ENCODE assay signal across 16 cellular contexts in genomic region chr13:46544208-46544607, GRCh38. TPM values are rescaled to one million over a fixed set of nuclear protein-coding genes. Genes with fewer than 3 reads are reported as not detected.
DNase-seq lines count a peak whose midpoint lies in the region; ATAC-seq and TF ChIP-seq lines count a peak whose summit lies in the region.
"Had no signal": no experiment of that assay in that cellular context is flagged by ENCODE, and none has a peak within 500 bp of the region (broad histone marks: within the 10 kb centered on the region; RNA-seq: fewer than 3 reads in every experiment).

No MANE protein-coding gene starts in this region.

- H3K4me1 ChIP-seq in OCI-LY3 (ENCODE audit: low read length) (peaks cover 43% of the 10 kb centered on the region), adrenal gland (replicated peaks in 1 of 2) (no peaks in the 10 kb centered on the region)

- peak overlapping the region; percentile 39; the same call in 1 of the 2 replicates for H2AFZ ChIP-seq in OCI-LY3 (ENCODE audit: low read depth, low read length)

- no peak for DNase-seq in HCEC 1CT
- no peak for DNase-seq in adrenal gland
- DNase-seq in globus pallidus (ENCODE audit: low spot score): no peak
- no peak for DNase-seq in HPDE6-E6E7 (ENCODE audit: extremely low spot score)
- DNase-seq: activated CD4-positive, alpha-beta T cell treated with anti-CD3 and anti-CD28 coated beads for 36 hours; Karpas-422; NCI-H2029; NCI-H774 had no signal

- H3K27ac ChIP-seq in OCI-LY3 (ENCODE audit: low read length) (no peak overlapping the region), adrenal gland (no peak overlapping the region)
- H3K27ac ChIP-seq: BLaER1, neutrophil had no signal

- intact Hi-C loops in adrenal gland (cut with DNase I): no loop called here

- H4K20me1 ChIP-seq in OCI-LY3 (ENCODE audit: insufficient read depth, low read length): no peaks in the 10 kb centered on the region
- H4K20me1 ChIP-seq: BLaER1 had no signal

- H3K79me2 ChIP-seq in OCI-LY3 (ENCODE audit: low read length): no peaks in the 10 kb centered on the region

- H3K36me3 ChIP-seq in OCI-LY3 (replicated peaks; ENCODE audit: low read depth, low read length) (no peaks in the 10 kb centered on the region), adrenal gland (replicated peaks in 1 of 2) (no peaks in the 10 kb centered on the region)
- H3K36me3 ChIP-seq: BLaER1, neutrophil had no signal

- no peak overlapping the region for H3K4me3 ChIP-seq in OCI-LY3 (ENCODE audit: low read length)
- no peak overlapping the region for H3K4me3 ChIP-seq in adrenal gland
- H3K4me3 ChIP-seq: BLaER1, lung had no signal

- WGBS in adrenal gland, 4 donors: 92 to 93% (median 92%) methylated on average over 2 of the region's 2 CpGs; no CpG with 5 or more reads in 1 of the 4 donors

- H3K27me3 ChIP-seq in OCI-LY3 (ENCODE audit: low read depth, low read length): no peaks in the 10 kb centered on the region
- no peaks in the 10 kb centered on the region for H3K27me3 ChIP-seq in adrenal gland
- H3K27me3 ChIP-seq: BLaER1, neutrophil had no signal

- H3K9me3 ChIP-seq in OCI-LY3 (ENCODE audit: insufficient read depth, low read length) (no peaks in the 10 kb centered on the region), adrenal gland (replicated peaks in 1 of 3) (no peaks in the 10 kb centered on the region)
- H3K9me3 ChIP-seq: BLaER1, neutrophil had no signal

- peak overlapping the region; percentile 2 for H3K4me2 ChIP-seq in OCI-LY3 (ENCODE audit: low read length)
- H3K4me2 ChIP-seq: BLaER1 had no signal

- TF ChIP-seq CTCF in OCI-LY3 (IDR thresholded peaks at IDR 0.05; ENCODE audit: low read depth, low read length): no peak
- TF ChIP-seq CTCF in adrenal gland (IDR thresholded peaks at IDR 0.05): no peak

- no peak overlapping the region for H3K9ac ChIP-seq in OCI-LY3 (ENCODE audit: low read length)
- H3K9ac ChIP-seq: BLaER1 had no signal

- TF ChIP-seq POLR2A in adrenal gland (IDR thresholded peaks at IDR 0.05): no peak

- ATAC-seq in GM18868 (IDR thresholded peaks at IDR 0.05; ENCODE audit: unreplicated experiment): peak; percentile 91
- ATAC-seq in GM21381 (IDR thresholded peaks at IDR 0.05; ENCODE audit: unreplicated experiment): peak; percentile 85
- ATAC-seq in HG02981 (IDR thresholded peaks at IDR 0.05; ENCODE audit: unreplicated experiment): peak; percentile 78
- ATAC-seq: activated CD4-positive, alpha-beta T cell treated with anti-CD3 and anti-CD28 coated beads for 36 hours; sciatic nerve had no signal

RNA-seq across cellular contexts. Expression of gene LRCH1, which starts 8.8 kb away (rescaled TPM):
- total RNA-seq in adrenal gland: 10 to 100 TPM in 4 of 8 donors, 1 to 10 TPM in 4; 4.1 to 13.6 (median 9.7) TPM
- 1 to 10 TPM; 2.8 to 6.4 (median 3.8) TPM for polyA plus RNA-seq in adrenal gland
